In genomic region chr14:68564826-68565760, GRCh38 we compare ENCODE assay signal across 2 cellular contexts.
TF ChIP-seq lines count a peak whose summit lies in the region.

No MANE protein-coding gene starts in this region.

TF ChIP-seq in SK-N-SH, 30 proteins besides CTCF, POLR2A, EP300 and RAD21 (continued from another document):
- TF ChIP-seq, protein P1, sequence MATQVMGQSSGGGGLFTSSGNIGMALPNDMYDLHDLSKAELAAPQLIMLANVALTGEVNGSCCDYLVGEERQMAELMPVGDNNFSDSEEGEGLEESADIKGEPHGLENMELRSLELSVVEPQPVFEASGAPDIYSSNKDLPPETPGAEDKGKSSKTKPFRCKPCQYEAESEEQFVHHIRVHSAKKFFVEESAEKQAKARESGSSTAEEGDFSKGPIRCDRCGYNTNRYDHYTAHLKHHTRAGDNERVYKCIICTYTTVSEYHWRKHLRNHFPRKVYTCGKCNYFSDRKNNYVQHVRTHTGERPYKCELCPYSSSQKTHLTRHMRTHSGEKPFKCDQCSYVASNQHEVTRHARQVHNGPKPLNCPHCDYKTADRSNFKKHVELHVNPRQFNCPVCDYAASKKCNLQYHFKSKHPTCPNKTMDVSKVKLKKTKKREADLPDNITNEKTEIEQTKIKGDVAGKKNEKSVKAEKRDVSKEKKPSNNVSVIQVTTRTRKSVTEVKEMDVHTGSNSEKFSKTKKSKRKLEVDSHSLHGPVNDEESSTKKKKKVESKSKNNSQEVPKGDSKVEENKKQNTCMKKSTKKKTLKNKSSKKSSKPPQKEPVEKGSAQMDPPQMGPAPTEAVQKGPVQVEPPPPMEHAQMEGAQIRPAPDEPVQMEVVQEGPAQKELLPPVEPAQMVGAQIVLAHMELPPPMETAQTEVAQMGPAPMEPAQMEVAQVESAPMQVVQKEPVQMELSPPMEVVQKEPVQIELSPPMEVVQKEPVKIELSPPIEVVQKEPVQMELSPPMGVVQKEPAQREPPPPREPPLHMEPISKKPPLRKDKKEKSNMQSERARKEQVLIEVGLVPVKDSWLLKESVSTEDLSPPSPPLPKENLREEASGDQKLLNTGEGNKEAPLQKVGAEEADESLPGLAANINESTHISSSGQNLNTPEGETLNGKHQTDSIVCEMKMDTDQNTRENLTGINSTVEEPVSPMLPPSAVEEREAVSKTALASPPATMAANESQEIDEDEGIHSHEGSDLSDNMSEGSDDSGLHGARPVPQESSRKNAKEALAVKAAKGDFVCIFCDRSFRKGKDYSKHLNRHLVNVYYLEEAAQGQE (IDR thresholded peaks at IDR 0.05; ENCODE audit: low read depth, low read length): no peak
- TF ChIP-seq TEAD4 (IDR thresholded peaks at IDR 0.05; ENCODE audit: borderline replicate concordance, insufficient read depth) (no peak), SMC3 (IDR thresholded peaks at IDR 0.05; ENCODE audit: low read depth, low read length) (no peak), RCOR1 (IDR thresholded peaks at IDR 0.05; ENCODE audit: low read length) (no peak), RXRA (IDR thresholded peaks at IDR 0.05; ENCODE audit: borderline replicate concordance, low read depth) (no peak), MXI1 (IDR thresholded peaks at IDR 0.05; ENCODE audit: low read depth, low read length) (no peak), RFX5 (IDR thresholded peaks at IDR 0.05; ENCODE audit: low read length) (no peak), FOXM1 (IDR thresholded peaks at IDR 0.05; ENCODE audit: low read depth) (no peak), NFIC (IDR thresholded peaks at IDR 0.05; ENCODE audit: borderline replicate concordance) (no peak), FOSL2 (IDR thresholded peaks at IDR 0.05; ENCODE audit: borderline replicate concordance, low read depth) (no peak), IRF3 (IDR thresholded peaks at IDR 0.05; ENCODE audit: low read depth, low read length) (no peak), JUND (IDR thresholded peaks at IDR 0.05) (no peak), SIN3A (IDR thresholded peaks at IDR 0.05; ENCODE audit: borderline replicate concordance, low read depth, low read length) (no peak), YY1 (IDR thresholded peaks at IDR 0.05; ENCODE audit: low read depth) (no peak), TAF1 (IDR thresholded peaks at IDR 0.05; ENCODE audit: borderline replicate concordance, low read depth, low read length) (no peak)

TF ChIP-seq in SK-N-SH treated with all-trans-retinoic acid at 6 μM for 48 hours, 23 proteins besides CTCF, POLR2A, EP300 and RAD21 (continued from another document):
- no peak for TF ChIP-seq ZC3H10 (CRISPR knock-in tag; IDR thresholded peaks at IDR 0.05)
